Comparison of ENCODE assay signal across 7 cellular contexts in the genomic region with DNA sequence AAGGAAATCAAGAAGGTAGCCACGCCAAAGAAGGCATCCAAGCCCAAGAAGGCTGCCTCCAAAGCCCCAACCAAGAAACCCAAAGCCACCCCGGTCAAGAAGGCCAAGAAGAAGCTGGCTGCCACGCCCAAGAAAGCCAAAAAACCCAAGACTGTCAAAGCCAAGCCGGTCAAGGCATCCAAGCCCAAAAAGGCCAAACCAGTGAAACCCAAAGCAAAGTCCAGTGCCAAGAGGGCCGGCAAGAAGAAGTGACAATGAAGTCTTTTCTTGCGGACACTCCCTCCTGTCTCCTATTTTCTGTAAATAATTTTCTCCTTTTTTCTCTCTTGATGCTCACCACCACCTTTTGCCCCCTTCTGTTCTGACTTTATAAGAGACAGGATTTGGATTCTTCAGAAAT. TPM values are rescaled to one million over a fixed set of nuclear protein-coding genes. Genes with fewer than 3 reads are reported as not detected.
DNase-seq lines count a peak whose midpoint lies in the region.
"Had no signal": no experiment of that assay in that cellular context is flagged by ENCODE, and none has a peak within 500 bp of the region (broad histone marks: within the 10 kb centered on the region; RNA-seq: fewer than 3 reads in every experiment).

No MANE protein-coding gene starts in this region.

- DNase-seq in activated naive CD4-positive, alpha-beta T cell treated with anti-CD3 and anti-CD28 coated beads, Interleukin-2, amount 50 U/mL, for 16 hours, result no peak
- no peak for DNase-seq in immature natural killer cell
- DNase-seq in stimulated activated CD4-positive, alpha-beta T cell treated with anti-CD3 and anti-CD28 coated beads, Interleukin-4, amount 100 ng/mL, for 4 hours, result no peak
- no peak for DNase-seq in NCI-H526 treated with DMSO at 0.1 percent for 48 hours (lab: John Stamatoyannopoulos, UW)
- DNase-seq: central memory CD4-positive, alpha-beta T cell had no signal

- H3K4me1 ChIP-seq in urinary bladder (ENCODE audit: insufficient read depth), result no peaks in the 10 kb centered on the region

- WGBS in urinary bladder, result 36% methylated on average over 6 of the region's 6 CpGs

- H3K9me3 Mint-ChIP-seq in activated naive CD4-positive, alpha-beta T cell treated with anti-CD3 and anti-CD28 coated beads, Interleukin-2, amount 50 U/mL, for 24 hours, result no peaks in the 10 kb centered on the region
- no peaks in the 10 kb centered on the region for H3K9me3 Mint-ChIP-seq in immature natural killer cell

- H3K27ac ChIP-seq in urinary bladder (ENCODE audit: low read depth), result peak overlapping the region; percentile 59

- H3K4me3 Mint-ChIP-seq in activated naive CD4-positive, alpha-beta T cell treated with anti-CD3 and anti-CD28 coated beads, Interleukin-2, amount 50 U/mL, for 24 hours, result peak overlapping the region; percentile 73
- peak overlapping the region; percentile 33 to 69 (median 62) for H3K4me3 Mint-ChIP-seq in immature natural killer cell

- peak overlapping the region; percentile 81 for H3K27ac Mint-ChIP-seq in activated naive CD4-positive, alpha-beta T cell treated with anti-CD3 and anti-CD28 coated beads, Interleukin-2, amount 50 U/mL, for 24 hours
- no peak overlapping the region for H3K27ac Mint-ChIP-seq in immature natural killer cell

- H3K27me3 Mint-ChIP-seq in activated naive CD4-positive, alpha-beta T cell treated with anti-CD3 and anti-CD28 coated beads, Interleukin-2, amount 50 U/mL, for 24 hours, result peaks cover 19% of the 10 kb centered on the region
- H3K27me3 Mint-ChIP-seq in immature natural killer cell (ENCODE audit: low read depth in 3 of 3), result peaks cover 18 to 55% (median 38%) of the 10 kb centered on the region in 3 donors

- H3K4me1 Mint-ChIP-seq in activated naive CD4-positive, alpha-beta T cell treated with anti-CD3 and anti-CD28 coated beads, Interleukin-2, amount 50 U/mL, for 24 hours, result peaks cover 33% of the 10 kb centered on the region
- peaks cover 35 to 42% of the 10 kb centered on the region in 2 donors for H3K4me1 Mint-ChIP-seq in immature natural killer cell

- no peaks in the 10 kb centered on the region for H3K36me3 ChIP-seq in urinary bladder (ENCODE audit: insufficient read depth)

- no peaks in the 10 kb centered on the region for H3K36me3 Mint-ChIP-seq in activated naive CD4-positive, alpha-beta T cell treated with anti-CD3 and anti-CD28 coated beads, Interleukin-2, amount 50 U/mL, for 24 hours
- no peaks in the 10 kb centered on the region for H3K36me3 Mint-ChIP-seq in immature natural killer cell

- peak overlapping the region; percentile 51 for H3K4me3 ChIP-seq in urinary bladder (ENCODE audit: low read depth, low read length)

RNA-seq across cellular contexts. Expression of a gene that starts 1.9 kb away (rescaled TPM):
- under 1 TPM in 2 of 3 donors, not detected in 1; 0.64 to 0.71 TPM for polyA plus RNA-seq in immature natural killer cell
- 9.3 TPM for total RNA-seq in urinary bladder
- polyA plus RNA-seq in urinary bladder, result 17.0 TPM

RNA-seq across cellular contexts. Expression of a gene that starts 17.3 kb away (rescaled TPM):
- polyA plus RNA-seq in immature natural killer cell (not detected), urinary bladder (not detected)
- total RNA-seq in urinary bladder, result not detected

RNA-seq across cellular contexts. Expression of a gene that starts 38.3 kb away (rescaled TPM):
- polyA plus RNA-seq in immature natural killer cell (10 to 100 TPM in 2 of 3 donors, 1 to 10 TPM in 1; 6.2 to 15.8 (median 12.4) TPM), urinary bladder (26.2 TPM)
- total RNA-seq in urinary bladder, result 8.5 TPM

RNA-seq across cellular contexts. Expression of a gene that starts 43.3 kb away (rescaled TPM):
- 100 to 1,000 TPM; 167 to 215 (median 185) TPM for polyA plus RNA-seq in immature natural killer cell
- total RNA-seq in urinary bladder, result 398 TPM
- polyA plus RNA-seq in urinary bladder, result 404 TPM

Comparison
In these comparisons a context has a peak if more than half of its experiments do, and no peak if none do; other contexts are left out.
1. RNA of a gene that starts 1.9 kb away (polyA plus RNA-seq): 17.0 TPM in urinary bladder (single experiment); 0.64 to 0.71 TPM in immature natural killer cell; every median in the first group is over 10 times any median in the second.